ENCODE assay signal across 8 cellular contexts in genomic region chr13:110819203-110820014, GRCh38.
DNase-seq lines count a peak whose midpoint lies in the region; ATAC-seq and TF ChIP-seq lines count a peak whose summit lies in the region.

No MANE protein-coding gene starts in this region.

- H3K27me3 Mint-ChIP-seq in CD14-positive monocyte (ENCODE audit: low read depth in 3 of 3), result peaks cover 2 to 7% (median 6%) of the 10 kb centered on the region in 3 donors
- H3K27me3 Mint-ChIP-seq in naive B cell, result peaks cover 0 to 11% (median 4%) of the 10 kb centered on the region in 3 donors

- DNase-seq in CD14-positive monocyte (ENCODE audit: low spot score) (peak; percentile 73), NOMO-1 treated with DMSO at 0.1 percent for 48 hours (lab: John Stamatoyannopoulos, UW; ENCODE audit: unreplicated experiment) (peak; percentile 50), epithelial cell of proximal tubule (ENCODE audit: low read depth) (no peak), naive B cell (peak; percentile 69)
- DNase-seq in activated CD8-positive, alpha-beta memory T cell treated with anti-CD3 and anti-CD28 coated beads, Interleukin-2, amount 50 U/mL, for 48 hours, result peak; percentile 92
- peak; percentile 57 for DNase-seq in stimulated activated CD8-positive, alpha-beta memory T cell treated with anti-CD3 and anti-CD28 coated beads, Interleukin-7, amount 100 ng/mL, for 24 hours (ENCODE audit: low read depth)

- H3K4me3 ChIP-seq in epithelial cell of proximal tubule (ENCODE audit: low read depth, low read length), result no peak overlapping the region

- H3K9me3 Mint-ChIP-seq in CD14-positive monocyte, result peaks cover 0 to 2% (median 0%) of the 10 kb centered on the region in 7 donors
- peaks cover 0 to 3% (median 0%) of the 10 kb centered on the region in 7 donors for H3K9me3 Mint-ChIP-seq in naive B cell

- no peak overlapping the region for H3K27ac Mint-ChIP-seq in CD14-positive monocyte
- peak overlapping the region in 1 of 6 donors; percentile 24 for H3K27ac Mint-ChIP-seq in naive B cell

- H3K4me3 Mint-ChIP-seq in CD14-positive monocyte, result no peak overlapping the region
- no peak overlapping the region for H3K4me3 Mint-ChIP-seq in naive B cell

- H3K4me1 Mint-ChIP-seq in CD14-positive monocyte (peaks cover 2% of the 10 kb centered on the region), naive B cell (peaks cover 0 to 3% (median 0%) of the 10 kb centered on the region in 3 donors)

- ATAC-seq in GM19035 (IDR thresholded peaks at IDR 0.05; ENCODE audit: unreplicated experiment) (peak; percentile 85), HG03354 (IDR thresholded peaks at IDR 0.05; ENCODE audit: poor library complexity, severe bottlenecking, unreplicated experiment) (peak; percentile 94), naive B cell (ENCODE audit: low read depth in 2 of 2) (peak; percentile 79 to 86)

- TF ChIP-seq CTCF in CD14-positive monocyte (IDR thresholded peaks at IDR 0.05) (peak; percentile 96), epithelial cell of proximal tubule (conservative IDR thresholded peaks at IDR 0.05; ENCODE audit: low read depth, low read length) (peak; percentile 97)

- intact Hi-C loops in CD14-positive monocyte (cut with micrococcal nuclease), result loop anchor here (2.0 to 10.0 kb wide), 5 partner anchors 172 to 597 kb away; no protein-coding TSS in a partner anchor

- H3K36me3 Mint-ChIP-seq in CD14-positive monocyte, result no peaks in the 10 kb centered on the region
- no peaks in the 10 kb centered on the region for H3K36me3 Mint-ChIP-seq in naive B cell
